In genomic region chr3:129632556-129632955, GRCh38 we compare ENCODE assay signal across 21 cellular contexts. TPM values are rescaled to one million over a fixed set of nuclear protein-coding genes. Genes with fewer than 3 reads are reported as not detected.
DNase-seq lines count a peak whose midpoint lies in the region; ATAC-seq, FAIRE-seq and TF ChIP-seq lines count a peak whose summit lies in the region.
"Had no signal": no experiment of that assay in that cellular context is flagged by ENCODE, and none has a peak within 500 bp of the region (broad histone marks: within the 10 kb centered on the region; RNA-seq: fewer than 3 reads in every experiment).

No MANE protein-coding gene starts in this region.

- no peak overlapping the region for H2BK5ac ChIP-seq in H1 (ENCODE audit: low read depth, low read length)
- peak overlapping the region; percentile 75 for H2BK5ac ChIP-seq in neuronal stem cell (ENCODE audit: low read length)

- TF ChIP-seq POLR2A in H1 (IDR thresholded peaks at IDR 0.05; ENCODE audit: control extremely low read depth in 1 of 2, low read depth in 2 of 2, low read length in 2 of 2): no peak

- H3K9me2 ChIP-seq in SK-N-SH: no peaks in the 10 kb centered on the region

- peak overlapping the region; percentile 15 for H4K5ac ChIP-seq in H1 (ENCODE audit: insufficient read length, low read depth, low read length)

- H3F3A ChIP-seq in SK-N-SH (replicated peaks; ENCODE audit: insufficient read depth): no peaks in the 10 kb centered on the region

- H3K4me2 ChIP-seq in SK-N-SH (no peak overlapping the region), H1 (ENCODE audit: insufficient read depth in 1 of 2, low read depth in 2 of 2, low read length in 2 of 2) (no peak overlapping the region), neuronal stem cell (ENCODE audit: insufficient read depth, low read length, poor library complexity, severe bottlenecking) (no peak overlapping the region)
- H3K4me2 ChIP-seq: A549 had no signal

- FAIRE-seq in H1 (lab: Jason Lieb, UNC): no peak
- FAIRE-seq: A549, D721Med, G401.6, GM12891, GM18507, H54 had no signal

- H3K56ac ChIP-seq in H1 (replicated peaks; ENCODE audit: insufficient read length, low read depth, low read length): no peak overlapping the region

- H3K9me3 ChIP-seq in SK-N-SH (no peaks in the 10 kb centered on the region), H1 (ENCODE audit: insufficient read depth in 2 of 2, low read depth in 1 of 2, low read length in 1 of 2) (no peaks in the 10 kb centered on the region; a peak in 1 of 4 replicates), neuronal stem cell (replicated peaks in 1 of 2; ENCODE audit: control insufficient read depth in 2 of 2, insufficient read depth in 1 of 2, low read depth in 1 of 2, low read length in 2 of 2) (peaks cover 3 to 4% of the 10 kb centered on the region in 2 donors)
- H3K9me3 ChIP-seq: Caco-2 had no signal

- no peak overlapping the region for H2BK12ac ChIP-seq in H1 (ENCODE audit: low read depth, low read length)
- no peak overlapping the region for H2BK12ac ChIP-seq in neuronal stem cell (ENCODE audit: low read length)

- no peaks in the 10 kb centered on the region for H3K36me3 ChIP-seq in SK-N-SH (replicated peaks in 1 of 2; ENCODE audit: control insufficient read depth in 1 of 2, insufficient read depth in 2 of 2, low read length in 1 of 2)
- H3K36me3 ChIP-seq in H1 (ENCODE audit: control insufficient read depth in 2 of 4, insufficient read depth in 4 of 4, low read length in 3 of 4): no peaks in the 10 kb centered on the region
- H3K36me3 ChIP-seq in neuronal stem cell (replicated peaks in 1 of 2; ENCODE audit: control insufficient read depth in 2 of 2, insufficient read depth in 2 of 2, low read length in 2 of 2): no peaks in the 10 kb centered on the region

- H4K8ac ChIP-seq in H1 (ENCODE audit: extremely low read depth, insufficient read depth, low read length): no peak overlapping the region
- H4K8ac ChIP-seq in neuronal stem cell (ENCODE audit: low read depth, low read length): no peak overlapping the region

- POLR2A ChIA-PET in SK-N-SH (lab: Yijun Ruan, JAX): no interaction called here
- POLR2A ChIA-PET in H1 (lab: Charles Lee; ENCODE audit: partially characterized antibody): interaction anchor here (0.6 to 0.8 kb wide), 2 partner anchors 10 to 198 kb away, joined by 3 read pairs; no protein-coding TSS in a partner anchor

- H3K18ac ChIP-seq in H1 (ENCODE audit: extremely low read depth, low read length) (no peak overlapping the region), neuronal stem cell (ENCODE audit: low read length) (no peak overlapping the region)

- ATAC-seq in SK-N-SH treated with all-trans-retinoic acid at 6 μM for 48 hours (no peak), HG02623 (IDR thresholded peaks at IDR 0.05; ENCODE audit: unreplicated experiment) (no peak)
- ATAC-seq: A549, HCT116 had no signal

- H3K23ac ChIP-seq in H1 (ENCODE audit: insufficient read length): no peak overlapping the region
- H3K23ac ChIP-seq in neuronal stem cell (ENCODE audit: low read depth, low read length, poor library complexity): no peak overlapping the region

- peaks cover under 1% of the 10 kb centered on the region; the same call in 1 of the 2 replicates for H3K23me2 ChIP-seq in H1 (ENCODE audit: low read depth, low read length)

- H3K14ac ChIP-seq in H1 (ENCODE audit: insufficient read length) (no peak overlapping the region), neuronal stem cell (ENCODE audit: low read length) (no peak overlapping the region)

- H2BK20ac ChIP-seq in H1 (ENCODE audit: low read length): no peak overlapping the region

- H2AFZ ChIP-seq in SK-N-SH (ENCODE audit: low read depth): no peak overlapping the region
- H2AFZ ChIP-seq in H1 (ENCODE audit: low read length): no peak overlapping the region
- H2AFZ ChIP-seq in neuronal stem cell (ENCODE audit: low read length): no peak overlapping the region
- H2AFZ ChIP-seq: GM23248 had no signal

- no peaks in the 10 kb centered on the region for H3K4me1 ChIP-seq in SK-N-SH (ENCODE audit: control insufficient read depth in 1 of 2, insufficient read depth in 2 of 2, low read depth in 1 of 2, low read length in 1 of 2)
- H3K4me1 ChIP-seq in H1 (replicated peaks in 1 of 4; ENCODE audit: control insufficient read depth in 3 of 4, insufficient read depth in 4 of 4, low read length in 3 of 4): no peaks in the 10 kb centered on the region
- peaks cover 0 to 2% of the 10 kb centered on the region in 2 donors for H3K4me1 ChIP-seq in neuronal stem cell (ENCODE audit: control insufficient read depth in 2 of 2, insufficient read depth in 1 of 2, low read depth in 1 of 2, low read length in 2 of 2)

- no peak for TF ChIP-seq CTCF in SK-N-SH (IDR thresholded peaks at IDR 0.05)
- no peak for TF ChIP-seq CTCF in H1 (IDR thresholded peaks at IDR 0.05; ENCODE audit: control extremely low read depth in 1 of 3, insufficient read depth in 1 of 3, low read depth in 1 of 3, low read length in 3 of 3)

- H3K27ac ChIP-seq in SK-N-SH (ENCODE audit: low read depth in 2 of 2, low read length in 1 of 2) (no peak overlapping the region), H1 (ENCODE audit: low read depth, low read length) (no peak overlapping the region), neuronal stem cell (replicated peaks; ENCODE audit: low read length) (no peak overlapping the region)
- H3K27ac ChIP-seq: 22Rv1, C4-2B, GM23248 had no signal

- H4K91ac ChIP-seq in H1 (replicated peaks; ENCODE audit: insufficient read length, low read length): no peak overlapping the region
- no peak overlapping the region for H4K91ac ChIP-seq in neuronal stem cell (ENCODE audit: low read depth, low read length, poor library complexity)

- no peaks in the 10 kb centered on the region for H3K27me3 ChIP-seq in SK-N-SH (ENCODE audit: insufficient read depth)
- no peaks in the 10 kb centered on the region for H3K27me3 ChIP-seq in H1 (replicated peaks in 1 of 4; ENCODE audit: control insufficient read depth in 3 of 4, extremely low read depth in 1 of 4, insufficient read depth in 3 of 4, low read length in 3 of 4)
- H3K27me3 ChIP-seq in neuronal stem cell (ENCODE audit: control insufficient read depth in 3 of 3, insufficient read depth in 3 of 3, low read depth in 1 of 3, low read length in 3 of 3): no peaks in the 10 kb centered on the region

- TF ChIP-seq EP300 in SK-N-SH (IDR thresholded peaks at IDR 0.05; ENCODE audit: borderline replicate concordance in 1 of 2, low read depth in 1 of 2, low read length in 1 of 2) (no peak), H1 (IDR thresholded peaks at IDR 0.05; ENCODE audit: borderline replicate concordance in 1 of 2, low read depth in 2 of 2, low read length in 2 of 2) (no peak)

- H2AK5ac ChIP-seq in H1 (ENCODE audit: low read depth, low read length): no peak overlapping the region
- peak overlapping the region; percentile 57 for H2AK5ac ChIP-seq in neuronal stem cell (ENCODE audit: low read depth, low read length)

- H3K9ac ChIP-seq in SK-N-SH: no peak overlapping the region
- H3K9ac ChIP-seq in H1 (replicated peaks in 1 of 4; ENCODE audit: extremely low read depth in 1 of 4, low read depth in 3 of 4, low read length in 3 of 4): no peak overlapping the region
- H3K9ac ChIP-seq in neuronal stem cell (ENCODE audit: low read depth, low read length, poor library complexity): no peak overlapping the region
- H3K9ac ChIP-seq: GM23248 had no signal

- no peaks in the 10 kb centered on the region for H4K20me1 ChIP-seq in SK-N-SH (ENCODE audit: insufficient read depth)
- H4K20me1 ChIP-seq in H1 (replicated peaks in 1 of 2; ENCODE audit: control insufficient read depth in 1 of 2, insufficient read depth in 2 of 2, low read length in 2 of 2): no peaks in the 10 kb centered on the region

- H2BK120ac ChIP-seq in H1 (replicated peaks; ENCODE audit: low read depth, low read length) (peak overlapping the region; percentile 45), neuronal stem cell (ENCODE audit: low read depth, low read length) (no peak overlapping the region)

- H2BK15ac ChIP-seq in H1 (ENCODE audit: low read length) (0 out of 2 replicates have a peak overlapping the region, but pooled peaks have one; percentile 72), neuronal stem cell (ENCODE audit: low read length) (no peak overlapping the region)

- H3K4me3 ChIP-seq in SK-N-SH (ENCODE audit: low read depth in 2 of 2, low read length in 1 of 2): no peak overlapping the region
- no peak overlapping the region for H3K4me3 ChIP-seq in H1 (ENCODE audit: extremely low read depth in 1 of 4, insufficient read depth in 2 of 4, low read depth in 3 of 4, low read length in 4 of 4)
- H3K4me3 ChIP-seq in neuronal stem cell (ENCODE audit: low read length in 2 of 2): no peak overlapping the region
- H3K4me3 ChIP-seq: A549, GM23248 had no signal

- H3K4ac ChIP-seq in H1 (replicated peaks; ENCODE audit: insufficient read length, low read depth, low read length): peak overlapping the region; percentile 79
- H3K4ac ChIP-seq in neuronal stem cell (ENCODE audit: low read length): no peak overlapping the region

- DNase-seq in SK-N-SH: peak; percentile 15
- DNase-seq in H1 (ENCODE audit: low read depth in 1 of 2, low spot score in 2 of 2): no peak
- no peak for DNase-seq in neuronal stem cell (ENCODE audit: low spot score)
- no peak for DNase-seq in epidermal melanocyte (ENCODE audit: insufficient read length, low spot score)
- DNase-seq in NCI-H2029 treated with DMSO at 0.1 percent for 48 hours (lab: John Stamatoyannopoulos, UW): no peak
- DNase-seq: AML-193; Caco-2; CD4-positive, alpha-beta T cell; GM23248; HFFc6 had no signal

- WGBS in SK-N-SH (ENCODE audit: low lambda C conversion rate): 97% methylated on average over 11 of the region's 11 CpGs
- 87% methylated on average over 11 of the region's 11 CpGs; no CpG with 5 or more reads in 1 of the 2 experiments for WGBS in H1 (ENCODE audit: extremely low coverage in 1 of 2, insufficient coverage in 1 of 2, insufficient read length in 1 of 2, insufficient replicate concordance in 2 of 2, low coverage in 1 of 2, low lambda C conversion rate in 2 of 2, missing lambda C conversion rate in 1 of 2), 2 experiments
- no CpG with 5 or more reads among the region's 11 CpGs for WGBS in neuronal stem cell (ENCODE audit: extremely low coverage in 2 of 2, insufficient read length in 2 of 2, insufficient replicate concordance in 1 of 2), 2 donors

- H3K79me1 ChIP-seq in H1 (ENCODE audit: low read depth, low read length): no peaks in the 10 kb centered on the region
- no peaks in the 10 kb centered on the region for H3K79me1 ChIP-seq in neuronal stem cell (ENCODE audit: low read depth, low read length)

- H3K79me2 ChIP-seq in SK-N-SH (ENCODE audit: insufficient read depth) (no peaks in the 10 kb centered on the region), H1 (ENCODE audit: control insufficient read depth in 1 of 2, insufficient read depth in 2 of 2, low read length in 2 of 2) (no peaks in the 10 kb centered on the region)

- CTCF ChIA-PET in SK-N-SH (lab: Yijun Ruan, JAX): interaction anchor here (0.9 to 2.7 kb wide), 3 partner anchors 132 to 302 kb away, joined by 3 to 12 read pairs (median 8); no protein-coding TSS in a partner anchor
- CTCF ChIA-PET in H1 (lab: Charles Lee; ENCODE audit: partially characterized antibody): interaction anchor here (0.8 to 10.7 kb wide), 9 partner anchors 12 to 211 kb away, joined by 3 to 149 read pairs (median 4); no protein-coding TSS in a partner anchor

- TF ChIP-seq RAD21 in SK-N-SH (IDR thresholded peaks at IDR 0.05; ENCODE audit: low read length) (no peak), H1 (IDR thresholded peaks at IDR 0.05 in 1 of 2, conservative IDR thresholded peaks at IDR 0.05 in 1 of 2; ENCODE audit: low read depth in 2 of 2, low read length in 2 of 2) (no peak)

RNA-seq across cellular contexts. Expression of gene PLXND1, which starts 26.1 kb away (rescaled TPM):
- 43.0 and 53.5 TPM in 2 replicates for polyA plus RNA-seq in SK-N-SH (2012; rRNA removed)
- polyA plus RNA-seq in SK-N-SH (2012; cell fraction: cytosol; rRNA removed): 26.5 and 37.7 TPM in 2 replicates
- 122 and 155 TPM in 2 replicates for polyA plus RNA-seq in SK-N-SH (2012; cell fraction: nucleus; rRNA removed)
- 60.2 and 66.4 TPM in 2 replicates for total RNA-seq in H1 (2021; fragmentation: NEBNext Ultra II Directional; extraction: Animal tissue kit (Norgen Biotek cat#: 25700))
- polyA plus RNA-seq in H1 (2011; rRNA removed): 17.7 and 21.7 TPM in 2 replicates
- 18.6 TPM for polyA plus RNA-seq in H1 (2011; cell fraction: cytosol; rRNA removed)
- polyA plus RNA-seq in H1 (2011; cell fraction: nucleus; rRNA removed): 82.4 TPM
- 31.8 to 69.1 TPM (median 54.8 TPM) in 4 replicates for polyA plus RNA-seq in H1 (2012, experiment 1 of 2)
- polyA plus RNA-seq in H1 (2012, experiment 2 of 2): 41.9 TPM
- 103 TPM for polyA plus RNA-seq in H1 (2013, experiment 1 of 2)
- 99.8 TPM for polyA plus RNA-seq in H1 (2013, experiment 2 of 2)
- polyA minus RNA-seq in H1 (2011; rRNA and poly(A)+ RNA removed): 28.1 and 28.5 TPM in 2 replicates
- 23.0 TPM for polyA minus RNA-seq in H1 (2011; cell fraction: cytosol; rRNA and poly(A)+ RNA removed)
- 22.9 TPM for polyA minus RNA-seq in H1 (2011; cell fraction: nucleus; rRNA and poly(A)+ RNA removed)
- 43.7 TPM for polyA plus RNA-seq in neuronal stem cell (2013, experiment 1 of 2)
- polyA plus RNA-seq in neuronal stem cell (2013, experiment 2 of 2): 41.8 TPM
